ENCODE assay signal across 9 cellular contexts in genomic region chr2:226478121-226478809, GRCh38.
DNase-seq lines count a peak whose midpoint lies in the region; FAIRE-seq and TF ChIP-seq lines count a peak whose summit lies in the region.
"Had no signal": no experiment of that assay in that cellular context is flagged by ENCODE, and none has a peak within 500 bp of the region (broad histone marks: within the 10 kb centered on the region; RNA-seq: fewer than 3 reads in every experiment).

No MANE protein-coding gene starts in this region.

- H3K36me3 ChIP-seq in endothelial cell of umbilical vein (ENCODE audit: control insufficient read depth in 2 of 2, extremely low read depth in 1 of 2, insufficient read depth in 2 of 2, low read length in 2 of 2) (no peaks in the 10 kb centered on the region), vagina (no peaks in the 10 kb centered on the region)
- H3K36me3 ChIP-seq in CD8-positive, alpha-beta memory T cell (ENCODE audit: insufficient read depth, low read length), result no peaks in the 10 kb centered on the region

- H3K9me3 ChIP-seq in endothelial cell of umbilical vein (replicated peaks; ENCODE audit: control insufficient read depth, insufficient read depth, low read length) (no peaks in the 10 kb centered on the region), vagina (no peaks in the 10 kb centered on the region)
- no peaks in the 10 kb centered on the region for H3K9me3 ChIP-seq in CD8-positive, alpha-beta memory T cell (ENCODE audit: low read length)

- H3K36me3 Mint-ChIP-seq in CD8-positive, alpha-beta memory T cell, result no peaks in the 10 kb centered on the region
- H3K36me3 Mint-ChIP-seq: memory B cell had no signal

- H3K9ac ChIP-seq in endothelial cell of umbilical vein (replicated peaks; ENCODE audit: extremely low read depth, insufficient read depth, low read length), result no peak overlapping the region

- H3K4me3 ChIP-seq in endothelial cell of umbilical vein (replicated peaks in 1 of 3; ENCODE audit: insufficient read depth in 1 of 3, low read depth in 1 of 3, low read length in 3 of 3), result no peak overlapping the region
- H3K4me3 ChIP-seq in vagina, result no peak overlapping the region
- H3K4me3 ChIP-seq in CD8-positive, alpha-beta memory T cell (ENCODE audit: low read length), result no peak overlapping the region

- peak overlapping the region; percentile 71 for H3K27ac ChIP-seq in endothelial cell of umbilical vein (ENCODE audit: insufficient read depth, low read depth, low read length)
- peak overlapping the region; percentile 38 for H3K27ac ChIP-seq in vagina
- H3K27ac ChIP-seq in CD8-positive, alpha-beta memory T cell (ENCODE audit: low read depth, low read length), result no peak overlapping the region

- H3K4me1 Mint-ChIP-seq in CD8-positive, alpha-beta memory T cell, result no peaks in the 10 kb centered on the region
- H3K4me1 Mint-ChIP-seq: memory B cell had no signal

- CTCF ChIA-PET in endothelial cell of umbilical vein (lab: Charles Lee), result interaction anchor here (0.7 to 1.8 kb wide), 4 partner anchors 31 to 813 kb away, joined by 3 to 5 read pairs (median 4); no protein-coding TSS in a partner anchor
- CTCF ChIA-PET in CD8-positive, alpha-beta memory T cell (lab: Charles Lee), result no interaction called here

- dilution Hi-C loops in endothelial cell of umbilical vein (cut with MboI; ENCODE audit: extremely low pct_ligation_motif_present, low sequenced_read_pairs), result no loop called here

- H4K20me1 ChIP-seq in endothelial cell of umbilical vein (replicated peaks; ENCODE audit: control insufficient read depth, extremely low read depth, insufficient read depth, low read length), result no peaks in the 10 kb centered on the region

- no peaks in the 10 kb centered on the region for H3K9me3 Mint-ChIP-seq in CD8-positive, alpha-beta memory T cell
- H3K9me3 Mint-ChIP-seq: memory B cell had no signal

- TF ChIP-seq POLR2A in endothelial cell of umbilical vein (IDR thresholded peaks at IDR 0.05; ENCODE audit: low read depth, low read length) (no peak), vagina (IDR thresholded peaks at IDR 0.05) (no peak)

- POLR2A ChIA-PET in endothelial cell of umbilical vein (lab: Charles Lee), result no interaction called here
- POLR2A ChIA-PET in CD8-positive, alpha-beta memory T cell (lab: Charles Lee), result no interaction called here

- no peak overlapping the region for H3K4me3 Mint-ChIP-seq in CD8-positive, alpha-beta memory T cell
- H3K4me3 Mint-ChIP-seq: memory B cell had no signal

- H2AFZ ChIP-seq in endothelial cell of umbilical vein (ENCODE audit: low read depth, low read length), result peak overlapping the region; percentile 80

- no peaks in the 10 kb centered on the region for H3K27me3 ChIP-seq in endothelial cell of umbilical vein (ENCODE audit: control insufficient read depth in 2 of 2, insufficient read depth in 2 of 2, low read length in 2 of 2)
- H3K27me3 ChIP-seq in vagina, result no peaks in the 10 kb centered on the region
- no peaks in the 10 kb centered on the region for H3K27me3 ChIP-seq in CD8-positive, alpha-beta memory T cell (ENCODE audit: insufficient read depth, low read length, poor library complexity, severe bottlenecking)

- H3K4me2 ChIP-seq in endothelial cell of umbilical vein (ENCODE audit: insufficient read depth, low read length), result no peak overlapping the region

- no peaks in the 10 kb centered on the region for H3K9me1 ChIP-seq in endothelial cell of umbilical vein (replicated peaks; ENCODE audit: control insufficient read depth, extremely low read depth, insufficient read depth, low read length)

- no peak for FAIRE-seq in endothelial cell of umbilical vein (lab: Jason Lieb, UNC)

- BruUV-seq in endothelial cell of umbilical vein (replicated peaks; lab: Mats Ljungman, UMichigan), result no TSS peak

- H3K27ac Mint-ChIP-seq in CD8-positive, alpha-beta memory T cell, result no peak overlapping the region
- H3K27ac Mint-ChIP-seq: memory B cell had no signal

- intact Hi-C loops in endothelial cell of umbilical vein (cut with micrococcal nuclease) (loop anchor here (2.0 to 10.0 kb wide), 7 partner anchors 101 to 811 kb away; no protein-coding TSS in a partner anchor), vagina (cut with DNase I) (no loop called here)

- H3K27me3 Mint-ChIP-seq in CD8-positive, alpha-beta memory T cell, result peaks cover 0 to 6% of the 10 kb centered on the region in 2 donors

- TF ChIP-seq CTCF in endothelial cell of umbilical vein (IDR thresholded peaks at IDR 0.05; ENCODE audit: extremely low read depth in 1 of 2, insufficient read depth in 1 of 2, low read depth in 1 of 2, low read length in 2 of 2) (no peak), vagina (IDR thresholded peaks at IDR 0.05) (no peak)

- peaks cover 13% of the 10 kb centered on the region for H3K4me1 ChIP-seq in endothelial cell of umbilical vein (ENCODE audit: control insufficient read depth, extremely low read depth, insufficient read depth, low read length)
- peaks cover 9% of the 10 kb centered on the region for H3K4me1 ChIP-seq in vagina
- H3K4me1 ChIP-seq in CD8-positive, alpha-beta memory T cell (ENCODE audit: insufficient read depth, low read length), result no peaks in the 10 kb centered on the region

- no peaks in the 10 kb centered on the region for H3K79me2 ChIP-seq in endothelial cell of umbilical vein (ENCODE audit: control insufficient read depth, insufficient read depth, low read length)

- peak; percentile 93 for DNase-seq in LHCN-M2 (ENCODE audit: low read depth)
- peak; percentile 72 for DNase-seq in endothelial cell of umbilical vein (ENCODE audit: low read depth, low spot score)
- peak; percentile 30 for DNase-seq in midbrain (lab: John Stamatoyannopoulos, UW)
- DNase-seq in vagina (ENCODE audit: extremely low spot score in 2 of 2), result no peak
- DNase-seq in CD8-positive, alpha-beta memory T cell, result no peak
- no peak for DNase-seq in activated naive CD4-positive, alpha-beta T cell treated with anti-CD3 and anti-CD28 coated beads, Interleukin-2, amount 50 U/mL, for 16 hours
- DNase-seq in stimulated activated CD8-positive, alpha-beta memory T cell treated with anti-CD3 and anti-CD28 coated beads, Interleukin-4, amount 100 ng/mL, for 48 hours, result no peak
- DNase-seq: NCI-H526 had no signal

TF ChIP-seq in endothelial cell of umbilical vein, 7 proteins besides CTCF, POLR2A, EP300 and RAD21:
- TF ChIP-seq FOS (IDR thresholded peaks at IDR 0.05; ENCODE audit: borderline replicate concordance, insufficient read depth, low read length), result peak; percentile 39
- TF ChIP-seq EZH2 (IDR thresholded peaks at IDR 0.05; ENCODE audit: borderline replicate concordance, low read depth, low read length, severe bottlenecking), result no peak
- TF ChIP-seq MYC (IDR thresholded peaks at IDR 0.05; ENCODE audit: low read depth, low read length), result no peak
- TF ChIP-seq POLR2AphosphoS5 (IDR thresholded peaks at IDR 0.05; ENCODE audit: insufficient read depth, low read depth, low read length), result no peak
- TF ChIP-seq GATA2 (IDR thresholded peaks at IDR 0.05; ENCODE audit: insufficient read depth, insufficient read length, low read depth, low read length), result peak; percentile 17
- no peak for TF ChIP-seq JUN (IDR thresholded peaks at IDR 0.05; ENCODE audit: borderline replicate concordance, insufficient read depth, insufficient read length, low read depth)
- TF ChIP-seq MAX (IDR thresholded peaks at IDR 0.05; ENCODE audit: insufficient read depth, insufficient read length), result no peak

Comparison
In these comparisons a context has a peak if more than half of its experiments do, and no peak if none do; other contexts are left out.
1. DNase-seq: peak in LHCN-M2 (single experiment), endothelial cell of umbilical vein (single experiment) and midbrain (single experiment); none in vagina (0 of 2), CD8-positive, alpha-beta memory T cell (0 of 5), activated naive CD4-positive, alpha-beta T cell treated with anti-CD3 and anti-CD28 coated beads, Interleukin-2, amount 50 U/mL, for 16 hours (single experiment) and stimulated activated CD8-positive, alpha-beta memory T cell treated with anti-CD3 and anti-CD28 coated beads, Interleukin-4, amount 100 ng/mL, for 48 hours (single experiment).